Comparison of ENCODE assay signal across 8 cellular contexts in the genomic region with DNA sequence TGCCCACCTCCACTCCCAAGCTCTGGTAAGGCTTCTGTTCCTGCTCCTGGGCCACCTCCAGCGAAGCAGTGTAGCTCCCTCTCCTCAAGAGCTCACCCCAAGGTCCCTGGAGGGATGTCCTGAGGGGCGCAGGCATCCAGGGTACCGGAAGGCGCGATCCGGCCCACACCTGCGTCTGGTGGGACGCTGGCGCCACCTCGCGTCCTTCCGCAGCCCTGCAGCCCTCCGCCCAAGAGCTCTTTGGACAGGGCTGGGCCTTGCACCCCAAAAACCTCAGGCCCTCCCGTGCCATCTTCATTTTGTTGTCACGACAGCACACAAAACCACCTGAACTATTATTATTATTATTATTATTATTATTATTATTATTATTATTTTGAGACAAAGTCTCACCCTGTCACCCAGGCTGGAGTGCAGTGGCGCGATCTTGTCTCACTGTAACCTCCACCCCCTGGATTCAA. TPM values are rescaled to one million over a fixed set of nuclear protein-coding genes. Genes with fewer than 3 reads are reported as not detected.
DNase-seq lines count a peak whose midpoint lies in the region; ATAC-seq, FAIRE-seq and TF ChIP-seq lines count a peak whose summit lies in the region.

No MANE protein-coding gene starts in this region.

- H2AFZ ChIP-seq in HepG2 (ENCODE audit: low read length) = no peak overlapping the region

- H3K4me1 ChIP-seq in HepG2 (ENCODE audit: insufficient read depth, low read length) = no peaks in the 10 kb centered on the region

- H3K4me2 ChIP-seq in HepG2 (ENCODE audit: low read depth, low read length) = no peak overlapping the region

- TF ChIP-seq RAD21 in HepG2 (CRISPR knock-in tag; IDR thresholded peaks at IDR 0.05) = peak; percentile 78

- H3K9me3 Mint-ChIP-seq in activated naive CD8-positive, alpha-beta T cell treated with anti-CD3 and anti-CD28 coated beads, Interleukin-2, amount 50 U/mL, for 24 hours = no peaks in the 10 kb centered on the region
- no peaks in the 10 kb centered on the region for H3K9me3 Mint-ChIP-seq in type B pancreatic cell

- peak; percentile 19 for DNase-seq in activated T-cell treated with anti-CD3 and anti-CD28 coated beads for 24 hours (ENCODE audit: low read depth)
- DNase-seq in activated T-cell treated with anti-CD3 and anti-CD28 coated beads for 4 hours = no peak
- DNase-seq in NCI-H2171 (lab: John Stamatoyannopoulos, UW) = peak; percentile 81
- peak; percentile 65 for DNase-seq in activated naive CD8-positive, alpha-beta T cell treated with anti-CD3 and anti-CD28 coated beads, Interleukin-2, amount 50 U/mL, for 24 hours
- DNase-seq in HepG2 (ENCODE audit: low spot score) = no peak
- DNase-seq in type B pancreatic cell (ENCODE audit: extremely low spot score, unreplicated experiment) = no peak

- H3K4me1 Mint-ChIP-seq in activated naive CD8-positive, alpha-beta T cell treated with anti-CD3 and anti-CD28 coated beads, Interleukin-2, amount 50 U/mL, for 24 hours = no peaks in the 10 kb centered on the region
- no peaks in the 10 kb centered on the region for H3K4me1 Mint-ChIP-seq in type B pancreatic cell (ENCODE audit: unreplicated experiment)

- TF ChIP-seq POLR2A in HepG2 (IDR thresholded peaks at IDR 0.05; ENCODE audit: insufficient read depth in 1 of 2, low read depth in 2 of 2, low read length in 2 of 2) = no peak

- no TSS peak for BruUV-seq in HepG2 (replicated peaks; lab: Mats Ljungman, UMichigan)

- intact Hi-C loops in HepG2 (cut with micrococcal nuclease; ENCODE audit: unreplicated experiment) = no loop called here

- no peak overlapping the region for H3K4me3 ChIP-seq in HepG2 (replicated peaks in 1 of 3; ENCODE audit: insufficient read depth in 1 of 3, low read depth in 2 of 3, low read length in 3 of 3)

- no peaks in the 10 kb centered on the region for H3K9me3 ChIP-seq in HepG2 (ENCODE audit: low read length)

- peaks cover 0 to 1% of the 10 kb centered on the region in 2 experiments; a peak in 2 of 5 replicates for H3K27me3 ChIP-seq in HepG2 (ENCODE audit: control insufficient read depth in 1 of 2, insufficient read depth in 2 of 2, low read length in 2 of 2)

- no peak overlapping the region for H3K27ac Mint-ChIP-seq in activated naive CD8-positive, alpha-beta T cell treated with anti-CD3 and anti-CD28 coated beads, Interleukin-2, amount 50 U/mL, for 24 hours
- no peak overlapping the region for H3K27ac Mint-ChIP-seq in type B pancreatic cell

- H4K20me1 ChIP-seq in HepG2 (ENCODE audit: insufficient read depth, low read length) = peaks cover 4% of the 10 kb centered on the region; the same call in 1 of the 2 replicates

- TF ChIP-seq EP300 in HepG2 (IDR thresholded peaks at IDR 0.05; ENCODE audit: low read depth in 2 of 2, low read length in 2 of 2) (no peak), HepG2 (CRISPR knock-in tag; IDR thresholded peaks at IDR 0.05; ENCODE audit: borderline replicate concordance) (no peak)

- ATAC-seq in activated naive CD8-positive, alpha-beta T cell treated with anti-CD3 and anti-CD28 coated beads, Interleukin-2, amount 50 U/mL, for 24 hours = peak; percentile 25
- ATAC-seq in HepG2 (peak; percentile 83), HG03432 (IDR thresholded peaks at IDR 0.05; ENCODE audit: unreplicated experiment) (no peak), HG03571 (IDR thresholded peaks at IDR 0.05; ENCODE audit: unreplicated experiment) (no peak)

- peak; percentile 93 for TF ChIP-seq CTCF in HepG2 (CRISPR knock-in tag; IDR thresholded peaks at IDR 0.05)
- TF ChIP-seq CTCF in type B pancreatic cell (conservative IDR thresholded peaks at IDR 0.05) = peak; percentile 91

- H3K9ac ChIP-seq in HepG2 (ENCODE audit: insufficient read depth, low read depth, low read length) = no peak overlapping the region

- no peaks in the 10 kb centered on the region for H3K79me2 ChIP-seq in HepG2 (ENCODE audit: insufficient read depth, low read length)

- no peak overlapping the region for H3K4me3 Mint-ChIP-seq in activated naive CD8-positive, alpha-beta T cell treated with anti-CD3 and anti-CD28 coated beads, Interleukin-2, amount 50 U/mL, for 24 hours
- H3K4me3 Mint-ChIP-seq in type B pancreatic cell = no peak overlapping the region

- 44% methylated on average over 4 of the region's 17 CpGs for WGBS in HepG2 (ENCODE audit: low lambda C conversion rate)

- no peaks in the 10 kb centered on the region for H3K36me3 ChIP-seq in HepG2 (replicated peaks in 1 of 2; ENCODE audit: control insufficient read depth in 1 of 2, insufficient read depth in 2 of 2, low read length in 2 of 2)

- no peak overlapping the region for H3K27ac ChIP-seq in HepG2 (ENCODE audit: extremely low read length, insufficient read depth, low read length)

- no peaks in the 10 kb centered on the region for H3K36me3 Mint-ChIP-seq in activated naive CD8-positive, alpha-beta T cell treated with anti-CD3 and anti-CD28 coated beads, Interleukin-2, amount 50 U/mL, for 24 hours (ENCODE audit: low read depth)
- no peaks in the 10 kb centered on the region for H3K36me3 Mint-ChIP-seq in type B pancreatic cell

- CTCF ChIA-PET in HepG2 (lab: Yijun Ruan, JAX; ENCODE audit: low intra/inter-chr PET ratio, low total read pairs) = interaction anchor here (1.2 to 1.8 kb wide), 3 partner anchors 21 to 282 kb away, joined by 4 to 6 read pairs (median 6); no protein-coding TSS in a partner anchor

- in situ Hi-C loops in HepG2 (cut with HindIII; ENCODE audit: extremely low pct_ligation_motif_present, low pct_unique_long_range_greater_than_20kb) = no loop called here

- POLR2A ChIA-PET in HepG2 (lab: Yijun Ruan, JAX) = no interaction called here

- peaks cover 7% of the 10 kb centered on the region for H3K27me3 Mint-ChIP-seq in activated naive CD8-positive, alpha-beta T cell treated with anti-CD3 and anti-CD28 coated beads, Interleukin-2, amount 50 U/mL, for 24 hours
- H3K27me3 Mint-ChIP-seq in type B pancreatic cell = peaks cover 20% of the 10 kb centered on the region

- FAIRE-seq in HepG2 (lab: Jason Lieb, UNC) = no peak

TF ChIP-seq in HepG2, 621 proteins besides CTCF, POLR2A, EP300 and RAD21 (continues in another document):
- no peak for TF ChIP-seq NONO (IDR thresholded peaks at IDR 0.05)
- no peak for TF ChIP-seq NONO (CRISPR knock-in tag; conservative IDR thresholded peaks at IDR 0.05)
- peak; percentile 89 for TF ChIP-seq STAG1 (CRISPR knock-in tag; IDR thresholded peaks at IDR 0.05)
- TF ChIP-seq GABPB1 (CRISPR knock-in tag; IDR thresholded peaks at IDR 0.05) = peak; percentile 53
- 0 out of 2 replicates have a peak, but pooled peaks have one; percentile 24 for TF ChIP-seq ETV5 (CRISPR knock-in tag; IDR thresholded peaks at IDR 0.05; ENCODE audit: borderline replicate concordance)
- TF ChIP-seq KDM2A (CRISPR knock-in tag; IDR thresholded peaks at IDR 0.05; ENCODE audit: borderline replicate concordance, low read depth) = peak; percentile 26; the same call in 1 of the 2 replicates
- no peak for TF ChIP-seq ZNF629 (CRISPR knock-in tag; conservative IDR thresholded peaks at IDR 0.05)

RNA-seq across cellular contexts. Expression of gene PAX7, which starts 49.2 kb away (rescaled TPM):
- total RNA-seq in HepG2 (2016; rRNA removed; fragmentation: Illumina TruSeq; extraction: Trizol) (not detected in 2 replicates), type B pancreatic cell (ENCODE audit: low replicate concordance) (0.12 and 2.9 TPM in 2 replicates)
- not detected in 2 replicates for total RNA-seq in HepG2 (2016; cell fraction: cytosol; rRNA removed; fragmentation: Illumina TruSeq; extraction: Trizol; ENCODE audit: low read depth)
- total RNA-seq in HepG2 (2016; cell fraction: insoluble cytoplasmic fraction; rRNA removed; fragmentation: Illumina TruSeq; extraction: Trizol) = not detected in 2 replicates
- total RNA-seq in HepG2 (2016; cell fraction: membrane; rRNA removed; fragmentation: Illumina TruSeq; extraction: Trizol) = not detected in 2 replicates
- not detected in 2 replicates for total RNA-seq in HepG2 (2016; cell fraction: nucleus; rRNA removed; fragmentation: Illumina TruSeq; extraction: Trizol)
- polyA plus RNA-seq in HepG2 (2011; rRNA removed) = not detected in 2 replicates
- not detected in 2 replicates for polyA plus RNA-seq in HepG2 (2011; cell fraction: cytosol; rRNA removed)
- not detected in 2 replicates for polyA plus RNA-seq in HepG2 (2011; cell fraction: nucleus; rRNA removed)
- not detected in 2 replicates for polyA plus RNA-seq in HepG2 (2012)
- not detected in 2 replicates for polyA plus RNA-seq in HepG2 (2016; cell fraction: cytosol; fragmentation: Illumina TruSeq; extraction: Trizol; ENCODE audit: low read depth)
- not detected in 2 replicates for polyA plus RNA-seq in HepG2 (2016; cell fraction: insoluble cytoplasmic fraction; fragmentation: Illumina TruSeq; extraction: Trizol; ENCODE audit: low read depth)
- polyA plus RNA-seq in HepG2 (2016; cell fraction: membrane; fragmentation: Illumina TruSeq; extraction: Trizol; ENCODE audit: low read depth) = not detected in 2 replicates
- not detected in 2 replicates for polyA plus RNA-seq in HepG2 (2016; cell fraction: nucleus; fragmentation: Illumina TruSeq; extraction: Trizol; ENCODE audit: insufficient read depth, low read depth)
- polyA minus RNA-seq in HepG2 (2011; rRNA and poly(A)+ RNA removed; ENCODE audit: low replicate concordance) = not detected in 2 replicates
- polyA minus RNA-seq in HepG2 (2011; cell fraction: cytosol; rRNA and poly(A)+ RNA removed) = not detected in 2 replicates
- not detected in 2 replicates for polyA minus RNA-seq in HepG2 (2011; cell fraction: nucleus; rRNA and poly(A)+ RNA removed)

Comparison
In these comparisons a context has a peak if more than half of its experiments do, and no peak if none do; other contexts are left out.
1. DNase-seq: peak in activated T-cell treated with anti-CD3 and anti-CD28 coated beads for 24 hours (single experiment), NCI-H2171 (single experiment) and activated naive CD8-positive, alpha-beta T cell treated with anti-CD3 and anti-CD28 coated beads, Interleukin-2, amount 50 U/mL, for 24 hours (single experiment); none in activated T-cell treated with anti-CD3 and anti-CD28 coated beads for 4 hours (single experiment), HepG2 (single experiment) and type B pancreatic cell (single experiment).
2. ATAC-seq: peak in activated naive CD8-positive, alpha-beta T cell treated with anti-CD3 and anti-CD28 coated beads, Interleukin-2, amount 50 U/mL, for 24 hours (single experiment) and HepG2 (single experiment); none in HG03432 (single experiment) and HG03571 (single experiment).